In the genomic region with DNA sequence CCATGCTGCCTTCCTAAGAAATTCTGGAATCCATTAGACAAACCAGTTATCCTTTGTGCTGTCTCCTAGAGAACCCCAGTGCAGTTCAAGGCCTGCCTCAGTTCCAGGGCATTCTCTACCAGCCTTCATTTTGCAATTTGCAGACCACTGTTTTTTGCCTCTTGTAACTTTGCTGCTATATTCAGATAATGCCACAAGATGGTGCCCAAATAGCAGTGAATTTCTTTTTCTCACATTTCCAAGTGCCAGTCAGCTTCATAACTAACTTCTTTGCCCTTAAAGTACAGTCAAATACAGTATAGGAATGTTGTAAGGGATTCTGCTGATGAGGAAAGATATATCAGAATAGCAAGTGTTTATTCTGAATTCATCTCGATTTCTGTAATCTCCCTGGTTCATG, we compare ENCODE assay signal across 10 cellular contexts. TPM values are rescaled to one million over a fixed set of nuclear protein-coding genes. Genes with fewer than 3 reads are reported as not detected.
DNase-seq lines count a peak whose midpoint lies in the region; ATAC-seq and TF ChIP-seq lines count a peak whose summit lies in the region.
"Had no signal": no experiment of that assay in that cellular context is flagged by ENCODE, and none has a peak within 500 bp of the region (broad histone marks: within the 10 kb centered on the region; RNA-seq: fewer than 3 reads in every experiment).

No MANE protein-coding gene starts in this region.

- H3K27me3 ChIP-seq in esophagus squamous epithelium: no peaks in the 10 kb centered on the region

- H3K9me3 ChIP-seq in esophagus squamous epithelium: no peaks in the 10 kb centered on the region

- in situ Hi-C loops in astrocyte of the cerebellum (cut with HindIII; ENCODE audit: low sequenced_read_pairs): loop anchor here (25.0 kb wide), 1 partner anchor 219 kb away; no protein-coding TSS in a partner anchor

- H3K4me1 ChIP-seq in esophagus squamous epithelium: peaks cover 0 to 5% (median 0%) of the 10 kb centered on the region in 3 donors

- no peak overlapping the region for H3K27ac Mint-ChIP-seq in HFFc6

- H3K27ac ChIP-seq in esophagus squamous epithelium: no peak overlapping the region

- DNase-seq in AG10803 (ENCODE audit: low read depth) (peak; percentile 51), HFFc6 (peak; percentile 49), astrocyte of the cerebellum (ENCODE audit: low read depth) (peak; percentile 35), left kidney (ENCODE audit: low read depth, low spot score) (peak; percentile 73), retina (no peak), esophagus squamous epithelium (lab: John Stamatoyannopoulos, UW) (no peak)
- DNase-seq: NCI-H226, small intestine had no signal

- H3K9me3 Mint-ChIP-seq in HFFc6: no peaks in the 10 kb centered on the region

- intact Hi-C loops in esophagus squamous epithelium (cut with DNase I): no loop called here

- peaks cover 3% of the 10 kb centered on the region for H3K27me3 Mint-ChIP-seq in HFFc6 (ENCODE audit: insufficient read depth)

- no peak for TF ChIP-seq POLR2A in esophagus squamous epithelium (IDR thresholded peaks at IDR 0.05)

- no peak overlapping the region for H3K4me3 Mint-ChIP-seq in HFFc6

- peaks cover 18% of the 10 kb centered on the region for H3K4me1 Mint-ChIP-seq in HFFc6 (ENCODE audit: low read depth)

- peaks cover 14% of the 10 kb centered on the region for H3K36me3 Mint-ChIP-seq in HFFc6 (ENCODE audit: low read depth)

- TF ChIP-seq CTCF in AG10803 (conservative IDR thresholded peaks at IDR 0.05; ENCODE audit: low read length) (peak; percentile 70), HFFc6 (IDR thresholded peaks at IDR 0.05) (peak; percentile 79), astrocyte of the cerebellum (IDR thresholded peaks at IDR 0.05; ENCODE audit: low read depth, low read length, missing control alignments) (peak; percentile 58), esophagus squamous epithelium (IDR thresholded peaks at IDR 0.05) (peak in 1 of 6 experiments; percentile 30)

- H3K36me3 ChIP-seq in esophagus squamous epithelium: peaks cover 0 to 98% (median 22%) of the 10 kb centered on the region in 3 donors

- ATAC-seq in GM19328 (IDR thresholded peaks at IDR 0.05; ENCODE audit: unreplicated experiment): no peak
- no peak for ATAC-seq in GM21526 (IDR thresholded peaks at IDR 0.05; ENCODE audit: low FRiP score, unreplicated experiment)

- H3K4me3 ChIP-seq in AG10803 (ENCODE audit: low read length) (no peak overlapping the region), astrocyte of the cerebellum (ENCODE audit: low read depth, low read length) (no peak overlapping the region), esophagus squamous epithelium (no peak overlapping the region)

- WGBS in esophagus squamous epithelium, 2 donors: 68 to 78% methylated on average over 1 of the region's 1 CpG

RNA-seq across cellular contexts. Expression of gene LOXL4, which starts 25.2 kb away (rescaled TPM):
- 10 to 100 TPM; 24.9 to 57.4 (median 27.6) TPM for total RNA-seq in HFFc6 (2021; fragmentation: NEBNext Ultra II Directional; extraction: Animal tissue kit (Norgen Biotek cat#: 25700))
- total RNA-seq in esophagus squamous epithelium: 1 to 10 TPM in 2 of 4 donors, under 1 TPM in 2; 0.19 to 3.5 (median 1.4) TPM

Comparison
In these comparisons a context has a peak if more than half of its experiments do, and no peak if none do; other contexts are left out.
1. DNase-seq: peak in AG10803 (single experiment), HFFc6 (single experiment), astrocyte of the cerebellum (single experiment) and left kidney (single experiment); none in retina (single experiment) and esophagus squamous epithelium (single experiment).
2. RNA of gene LOXL4, which starts 25.2 kb away (total RNA-seq): 24.9 to 57.4 TPM in HFFc6; 0.19 to 3.5 TPM in esophagus squamous epithelium; every median in the first group is over 4 times any median in the second.